ENCODE assay signal across 20 cellular contexts in the genomic region with DNA sequence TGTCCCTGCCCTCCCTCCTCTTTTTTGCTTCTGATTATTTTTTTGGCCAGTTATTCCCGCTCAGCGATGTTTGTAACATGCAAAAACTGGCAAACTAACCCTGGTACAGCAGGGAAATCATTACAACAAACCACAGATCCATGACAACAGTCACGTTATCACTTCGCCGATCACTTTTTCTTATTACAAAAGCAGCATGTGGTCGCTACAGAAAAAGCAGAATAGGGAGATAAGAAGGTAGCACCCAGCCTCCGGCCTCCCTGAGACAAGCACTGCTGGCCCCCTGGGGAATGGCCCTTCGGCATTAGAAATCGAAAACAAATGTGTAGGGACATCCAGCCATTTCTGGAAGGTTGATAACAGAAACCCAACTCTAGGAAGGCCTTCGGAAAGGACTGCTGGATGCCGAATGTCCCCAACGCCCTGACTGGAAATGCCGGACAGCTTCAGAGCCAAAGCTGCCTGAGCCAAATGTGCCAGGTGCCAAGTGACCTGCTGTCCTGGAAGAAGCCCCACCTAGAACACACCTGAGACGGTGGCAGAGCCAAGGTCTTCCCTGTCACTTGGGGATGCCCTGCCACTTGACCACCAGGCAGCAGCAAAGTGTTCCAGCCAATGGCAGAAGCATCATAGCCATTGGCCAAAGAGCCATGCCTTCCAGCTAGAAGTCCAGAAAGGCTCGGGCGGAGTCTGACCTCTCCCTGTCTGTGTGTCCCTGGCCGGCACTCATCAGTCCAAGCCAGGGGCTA. TPM values are rescaled to one million over a fixed set of nuclear protein-coding genes. Genes with fewer than 3 reads are reported as not detected.
"Had no signal": no experiment of that assay in that cellular context is flagged by ENCODE, and none has a peak within 500 bp of the region (broad histone marks: within the 10 kb centered on the region; RNA-seq: fewer than 3 reads in every experiment).

No MANE protein-coding gene starts in this region.

- H3K27me3 ChIP-seq: thyroid gland had no signal

- H3K27ac ChIP-seq: epithelial cell of prostate, lower lobe of right lung, thyroid gland had no signal

- H3K27ac Mint-ChIP-seq: activated CD4-positive, alpha-beta T cell treated with anti-CD3 and anti-CD28 coated beads, Interleukin-2, amount 10 ng/mL, durations not matched to agents 7 days and 5 days; activated CD8-positive, alpha-beta T cell treated with anti-CD3 and anti-CD28 coated beads, Interleukin-2, amount 10 ng/mL, durations not matched to agents 7 days and 5 days; activated naive CD4-positive, alpha-beta T cell treated with anti-CD3 and anti-CD28 coated beads, Interleukin-2, amount 10 ng/mL, durations not matched to agents 7 days and 5 days; activated T-cell treated with anti-CD3 and anti-CD28 coated beads, Interleukin-2, amount 50 U/mL, for 24 hours; activated T-helper 2 cell treated with anti-CD3 and anti-CD28 coated beads, Interferon-gamma antibody, Interleukin-2, Interleukin-4, amounts not matched to agents 10 μg/mL and 5 μg/mL and 100 μg/mL, durations not matched to agents 14 hours and 24 hours and 36 hours; endodermal cell; nephron progenitor cell had no signal

- FAIRE-seq: colon, frontal cortex, TTC549, urothelium cell line had no signal

- H3K4me3 ChIP-seq: dorsolateral prefrontal cortex, lower lobe of right lung, thyroid gland had no signal

- ATAC-seq: activated CD8-positive, alpha-beta T cell treated with anti-CD3 and anti-CD28 coated beads, Interleukin-2, amount 10 ng/mL, durations not matched to agents 7 days and 5 days; lower lobe of right lung had no signal

- H3K27me3 Mint-ChIP-seq: activated CD4-positive, alpha-beta T cell treated with anti-CD3 and anti-CD28 coated beads, Interleukin-2, amount 10 ng/mL, durations not matched to agents 7 days and 5 days; activated naive CD4-positive, alpha-beta T cell treated with anti-CD3 and anti-CD28 coated beads, Interleukin-2, amount 10 ng/mL, durations not matched to agents 7 days and 5 days had no signal

- H3K9me3 Mint-ChIP-seq: activated CD4-positive, alpha-beta T cell treated with anti-CD3 and anti-CD28 coated beads, Interleukin-2, amount 10 ng/mL, durations not matched to agents 7 days and 5 days; activated naive CD4-positive, alpha-beta T cell treated with anti-CD3 and anti-CD28 coated beads, Interleukin-2, amount 10 ng/mL, durations not matched to agents 7 days and 5 days; activated T-cell treated with anti-CD3 and anti-CD28 coated beads, Interleukin-2, amount 50 U/mL, for 24 hours; activated T-helper 2 cell treated with anti-CD3 and anti-CD28 coated beads, Interferon-gamma antibody, Interleukin-2, Interleukin-4, amounts not matched to agents 10 μg/mL and 5 μg/mL and 100 μg/mL, durations not matched to agents 14 hours and 24 hours and 36 hours had no signal

- H3K9me3 ChIP-seq: lower lobe of right lung, thyroid gland had no signal

- H3K4me3 Mint-ChIP-seq: activated CD4-positive, alpha-beta T cell treated with anti-CD3 and anti-CD28 coated beads, Interleukin-2, amount 10 ng/mL, durations not matched to agents 7 days and 5 days; activated CD8-positive, alpha-beta T cell treated with anti-CD3 and anti-CD28 coated beads, Interleukin-2, amount 10 ng/mL, durations not matched to agents 7 days and 5 days; activated naive CD4-positive, alpha-beta T cell treated with anti-CD3 and anti-CD28 coated beads, Interleukin-2, amount 10 ng/mL, durations not matched to agents 7 days and 5 days; activated T-cell treated with anti-CD3 and anti-CD28 coated beads, Interleukin-2, amount 50 U/mL, for 24 hours; endodermal cell; nephron progenitor cell had no signal

- DNase-seq: activated CD4-positive, alpha-beta T cell treated with anti-CD3 and anti-CD28 coated beads, Interleukin-2, amount 10 ng/mL, durations not matched to agents 7 days and 5 days; activated CD8-positive, alpha-beta T cell treated with anti-CD3 and anti-CD28 coated beads, Interleukin-2, amount 10 ng/mL, durations not matched to agents 7 days and 5 days; activated naive CD4-positive, alpha-beta T cell treated with anti-CD3 and anti-CD28 coated beads, Interleukin-2, amount 10 ng/mL, durations not matched to agents 7 days and 5 days; activated T-cell treated with anti-CD3 and anti-CD28 coated beads, Interleukin-2, amount 50 U/mL, for 24 hours; endodermal cell; hypothalamus; islet precursor cell; lower lobe of right lung; nephron progenitor cell; stimulated activated CD4-positive, alpha-beta T cell treated with anti-CD3 and anti-CD28 coated beads, Interleukin-2, amount 100 ng/mL, for 24 hours; stimulated activated naive CD4-positive, alpha-beta T cell treated with Interleukin-2 at 50 U/mL for 16 hours; thyroid gland had no signal

RNA-seq across cellular contexts. Expression of a gene that starts 10.4 kb away (rescaled TPM):
- total RNA-seq: activated CD4-positive, alpha-beta T cell treated with anti-CD3 and anti-CD28 coated beads, Interleukin-2, amount 10 ng/mL, durations not matched to agents 7 days and 5 days; activated CD8-positive, alpha-beta T cell treated with anti-CD3 and anti-CD28 coated beads, Interleukin-2, amount 10 ng/mL, durations not matched to agents 7 days and 5 days; activated T-helper 2 cell treated with anti-CD3 and anti-CD28 coated beads, Interferon-gamma antibody, Interleukin-2, Interleukin-4, amounts not matched to agents 10 μg/mL and 5 μg/mL and 100 μg/mL, durations not matched to agents 14 hours and 24 hours and 36 hours; endodermal cell; lower lobe of right lung; T-helper 2 cell treated with Interferon-gamma antibody and Interleukin-4, amounts not matched to agents 100 ng/mL and 5 ng/mL, for 36 hours had no signal
